ENCODE assay signal across 1 cellular context in genomic region chr1:2194898-2195673, GRCh38.
A peak's percentile ranks its signal among the peaks of the same experiment; 100 is the strongest.
TF ChIP-seq lines count a peak whose summit lies in the region.

No MANE protein-coding gene starts in this region.

TF ChIP-seq in HepG2, 621 proteins besides CTCF, POLR2A, EP300 and RAD21 (continued from another document and continues in another):
- TF ChIP-seq, protein P1, sequence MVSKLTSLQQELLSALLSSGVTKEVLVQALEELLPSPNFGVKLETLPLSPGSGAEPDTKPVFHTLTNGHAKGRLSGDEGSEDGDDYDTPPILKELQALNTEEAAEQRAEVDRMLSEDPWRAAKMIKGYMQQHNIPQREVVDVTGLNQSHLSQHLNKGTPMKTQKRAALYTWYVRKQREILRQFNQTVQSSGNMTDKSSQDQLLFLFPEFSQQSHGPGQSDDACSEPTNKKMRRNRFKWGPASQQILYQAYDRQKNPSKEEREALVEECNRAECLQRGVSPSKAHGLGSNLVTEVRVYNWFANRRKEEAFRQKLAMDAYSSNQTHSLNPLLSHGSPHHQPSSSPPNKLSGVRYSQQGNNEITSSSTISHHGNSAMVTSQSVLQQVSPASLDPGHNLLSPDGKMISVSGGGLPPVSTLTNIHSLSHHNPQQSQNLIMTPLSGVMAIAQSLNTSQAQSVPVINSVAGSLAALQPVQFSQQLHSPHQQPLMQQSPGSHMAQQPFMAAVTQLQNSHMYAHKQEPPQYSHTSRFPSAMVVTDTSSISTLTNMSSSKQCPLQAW (CRISPR knock-in tag; IDR thresholded peaks at IDR 0.05) = peak; percentile 89; the same call in 1 of the 2 replicates
- TF ChIP-seq GABPA (IDR thresholded peaks at IDR 0.05; ENCODE audit: low read depth, low read length) = no peak
- peak; percentile 82 for TF ChIP-seq GABPA (CRISPR knock-in tag; IDR thresholded peaks at IDR 0.05; ENCODE audit: low read depth)
- TF ChIP-seq KDM5A (IDR thresholded peaks at IDR 0.05; ENCODE audit: borderline replicate concordance, low read length) = peak; percentile 98
- TF ChIP-seq, protein P2, sequence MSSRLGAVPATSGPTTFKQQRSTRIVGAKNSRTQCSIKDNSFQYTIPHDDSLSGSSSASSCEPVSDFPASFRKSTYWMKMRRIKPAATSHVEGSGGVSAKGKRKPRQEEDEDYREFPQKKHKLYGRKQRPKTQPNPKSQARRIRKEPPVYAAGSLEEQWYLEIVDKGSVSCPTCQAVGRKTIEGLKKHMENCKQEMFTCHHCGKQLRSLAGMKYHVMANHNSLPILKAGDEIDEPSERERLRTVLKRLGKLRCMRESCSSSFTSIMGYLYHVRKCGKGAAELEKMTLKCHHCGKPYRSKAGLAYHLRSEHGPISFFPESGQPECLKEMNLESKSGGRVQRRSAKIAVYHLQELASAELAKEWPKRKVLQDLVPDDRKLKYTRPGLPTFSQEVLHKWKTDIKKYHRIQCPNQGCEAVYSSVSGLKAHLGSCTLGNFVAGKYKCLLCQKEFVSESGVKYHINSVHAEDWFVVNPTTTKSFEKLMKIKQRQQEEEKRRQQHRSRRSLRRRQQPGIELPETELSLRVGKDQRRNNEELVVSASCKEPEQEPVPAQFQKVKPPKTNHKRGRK (CRISPR knock-in tag; IDR thresholded peaks at IDR 0.05) = no peak
- peak; percentile 71 for TF ChIP-seq AGO2 (optimal IDR thresholded peaks at IDR 0.05; ENCODE audit: low read depth, low read length)
- TF ChIP-seq, protein P3, sequence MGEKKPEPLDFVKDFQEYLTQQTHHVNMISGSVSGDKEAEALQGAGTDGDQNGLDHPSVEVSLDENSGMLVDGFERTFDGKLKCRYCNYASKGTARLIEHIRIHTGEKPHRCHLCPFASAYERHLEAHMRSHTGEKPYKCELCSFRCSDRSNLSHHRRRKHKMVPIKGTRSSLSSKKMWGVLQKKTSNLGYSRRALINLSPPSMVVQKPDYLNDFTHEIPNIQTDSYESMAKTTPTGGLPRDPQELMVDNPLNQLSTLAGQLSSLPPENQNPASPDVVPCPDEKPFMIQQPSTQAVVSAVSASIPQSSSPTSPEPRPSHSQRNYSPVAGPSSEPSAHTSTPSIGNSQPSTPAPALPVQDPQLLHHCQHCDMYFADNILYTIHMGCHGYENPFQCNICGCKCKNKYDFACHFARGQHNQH (CRISPR knock-in tag; IDR thresholded peaks at IDR 0.05) = peak; percentile 63; the same call in 1 of the 2 replicates
- no peak for TF ChIP-seq ZNF720 (CRISPR knock-in tag; IDR thresholded peaks at IDR 0.05)
- TF ChIP-seq ZNF556 (CRISPR knock-in tag; IDR thresholded peaks at IDR 0.05; ENCODE audit: borderline replicate concordance) = peak; percentile 31; the same call in 1 of the 2 replicates
- no peak for TF ChIP-seq ZNF766 (CRISPR knock-in tag; IDR thresholded peaks at IDR 0.05; ENCODE audit: borderline replicate concordance)
- no peak; the same call in 1 of the 2 replicates for TF ChIP-seq NAIF1 (CRISPR knock-in tag; IDR thresholded peaks at IDR 0.05; ENCODE audit: borderline replicate concordance)
- TF ChIP-seq ZSCAN29 (CRISPR knock-in tag; conservative IDR thresholded peaks at IDR 0.05) = no peak
- no peak for TF ChIP-seq NR2F6 (IDR thresholded peaks at IDR 0.05)
- peak; percentile 40 for TF ChIP-seq NR2F6 (CRISPR knock-in tag; IDR thresholded peaks at IDR 0.05)
- peak; percentile 42 for TF ChIP-seq ZNF263 (CRISPR knock-in tag; IDR thresholded peaks at IDR 0.05)
- TF ChIP-seq BCL6 (CRISPR knock-in tag; IDR thresholded peaks at IDR 0.05) = no peak
- TF ChIP-seq SOX6 (IDR thresholded peaks at IDR 0.05) = no peak
- TF ChIP-seq SOX6 (CRISPR knock-in tag; IDR thresholded peaks at IDR 0.05) = peak; percentile 59
- no peak for TF ChIP-seq ZNF790 (CRISPR knock-in tag; IDR thresholded peaks at IDR 0.05; ENCODE audit: borderline replicate concordance)
- no peak for TF ChIP-seq ZNF746 (CRISPR knock-in tag; IDR thresholded peaks at IDR 0.05)
- TF ChIP-seq MXI1 (IDR thresholded peaks at IDR 0.05; ENCODE audit: borderline replicate concordance, low read depth, low read length) = peak; percentile 76; the same call in 1 of the 3 replicates
- no peak for TF ChIP-seq NFKBIZ (CRISPR knock-in tag; IDR thresholded peaks at IDR 0.05)
- no peak for TF ChIP-seq ZBTB49 (CRISPR knock-in tag; IDR thresholded peaks at IDR 0.05; ENCODE audit: borderline replicate concordance)
- peak; percentile 34; the same call in 1 of the 2 replicates for TF ChIP-seq ZNF563 (CRISPR knock-in tag; IDR thresholded peaks at IDR 0.05)
- TF ChIP-seq BCLAF1 (IDR thresholded peaks at IDR 0.05) = no peak
- TF ChIP-seq NFKB2 (CRISPR knock-in tag; IDR thresholded peaks at IDR 0.05; ENCODE audit: borderline replicate concordance) = peak; percentile 69; the same call in 1 of the 2 replicates
- TF ChIP-seq, protein P4, sequence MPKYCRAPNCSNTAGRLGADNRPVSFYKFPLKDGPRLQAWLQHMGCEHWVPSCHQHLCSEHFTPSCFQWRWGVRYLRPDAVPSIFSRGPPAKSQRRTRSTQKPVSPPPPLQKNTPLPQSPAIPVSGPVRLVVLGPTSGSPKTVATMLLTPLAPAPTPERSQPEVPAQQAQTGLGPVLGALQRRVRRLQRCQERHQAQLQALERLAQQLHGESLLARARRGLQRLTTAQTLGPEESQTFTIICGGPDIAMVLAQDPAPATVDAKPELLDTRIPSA (CRISPR knock-in tag; IDR thresholded peaks at IDR 0.05; ENCODE audit: borderline replicate concordance) = peak; percentile 73; the same call in 1 of the 2 replicates
- peak; percentile 44; the same call in 1 of the 2 replicates for TF ChIP-seq ZNF446 (CRISPR knock-in tag; IDR thresholded peaks at IDR 0.05)
- TF ChIP-seq KLF9 (CRISPR knock-in tag; IDR thresholded peaks at IDR 0.05; ENCODE audit: low read depth) = no peak
- TF ChIP-seq, protein P5, sequence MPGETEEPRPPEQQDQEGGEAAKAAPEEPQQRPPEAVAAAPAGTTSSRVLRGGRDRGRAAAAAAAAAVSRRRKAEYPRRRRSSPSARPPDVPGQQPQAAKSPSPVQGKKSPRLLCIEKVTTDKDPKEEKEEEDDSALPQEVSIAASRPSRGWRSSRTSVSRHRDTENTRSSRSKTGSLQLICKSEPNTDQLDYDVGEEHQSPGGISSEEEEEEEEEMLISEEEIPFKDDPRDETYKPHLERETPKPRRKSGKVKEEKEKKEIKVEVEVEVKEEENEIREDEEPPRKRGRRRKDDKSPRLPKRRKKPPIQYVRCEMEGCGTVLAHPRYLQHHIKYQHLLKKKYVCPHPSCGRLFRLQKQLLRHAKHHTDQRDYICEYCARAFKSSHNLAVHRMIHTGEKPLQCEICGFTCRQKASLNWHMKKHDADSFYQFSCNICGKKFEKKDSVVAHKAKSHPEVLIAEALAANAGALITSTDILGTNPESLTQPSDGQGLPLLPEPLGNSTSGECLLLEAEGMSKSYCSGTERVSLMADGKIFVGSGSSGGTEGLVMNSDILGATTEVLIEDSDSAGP (CRISPR knock-in tag; IDR thresholded peaks at IDR 0.05; ENCODE audit: borderline replicate concordance) = peak; percentile 89; the same call in 1 of the 2 replicates
- TF ChIP-seq PHF5A (CRISPR knock-in tag; IDR thresholded peaks at IDR 0.05; ENCODE audit: low read depth, unreplicated experiment) = no peak
- peak; percentile 97 for TF ChIP-seq ZNF501 (CRISPR knock-in tag; IDR thresholded peaks at IDR 0.05)
- peak; percentile 79 for TF ChIP-seq GATAD2A (CRISPR knock-in tag; IDR thresholded peaks at IDR 0.05)
- no peak for TF ChIP-seq ZBTB8A (CRISPR knock-in tag; IDR thresholded peaks at IDR 0.05; ENCODE audit: borderline replicate concordance, low read depth)
- TF ChIP-seq XBP1 (CRISPR knock-in tag; IDR thresholded peaks at IDR 0.05) = no peak
- no peak for TF ChIP-seq HOXA9 (CRISPR knock-in tag; IDR thresholded peaks at IDR 0.05; ENCODE audit: borderline replicate concordance)
- TF ChIP-seq PRMT3 (CRISPR knock-in tag; IDR thresholded peaks at IDR 0.05; ENCODE audit: borderline replicate concordance, low read depth) = no peak
- 0 out of 2 replicates have a peak, but pooled peaks have one; percentile 52 for TF ChIP-seq ZFAT (CRISPR knock-in tag; conservative IDR thresholded peaks at IDR 0.05)
- no peak for TF ChIP-seq BCL3 (CRISPR knock-in tag; IDR thresholded peaks at IDR 0.05)
- peak; percentile 57 for TF ChIP-seq SPEN (CRISPR knock-in tag; IDR thresholded peaks at IDR 0.05; ENCODE audit: low read depth)
- no peak; the same call in 1 of the 2 replicates for TF ChIP-seq MTF2 (CRISPR knock-in tag; IDR thresholded peaks at IDR 0.05; ENCODE audit: borderline replicate concordance)
- peak; percentile 25; the same call in 1 of the 2 replicates for TF ChIP-seq ZNF800 (CRISPR knock-in tag; IDR thresholded peaks at IDR 0.05)
- TF ChIP-seq JUN (CRISPR knock-in tag; IDR thresholded peaks at IDR 0.05) = no peak
- TF ChIP-seq ZNF670 (CRISPR knock-in tag; IDR thresholded peaks at IDR 0.05; ENCODE audit: borderline replicate concordance) = 0 out of 2 replicates have a peak, but pooled peaks have one; percentile 51
- 0 out of 2 replicates have a peak, but pooled peaks have one; percentile 45 for TF ChIP-seq AFF4 (CRISPR knock-in tag; IDR thresholded peaks at IDR 0.05)
